Comparison of ENCODE assay signal across 2 cellular contexts in genomic region chr2:9113262-9113661, GRCh38.
TF ChIP-seq lines count a peak whose summit lies in the region.

No MANE protein-coding gene starts in this region.

TF ChIP-seq in IMR-90, 13 proteins besides CTCF, POLR2A, EP300 and RAD21:
- TF ChIP-seq FOS (IDR thresholded peaks at IDR 0.05; ENCODE audit: low read depth, low read length) (no peak), RFX5 (IDR thresholded peaks at IDR 0.05; ENCODE audit: low read depth, low read length) (no peak), MXI1 (IDR thresholded peaks at IDR 0.05; ENCODE audit: borderline replicate concordance, low read depth, low read length) (no peak), MAZ (IDR thresholded peaks at IDR 0.05; ENCODE audit: borderline replicate concordance, low read depth, low read length) (no peak), MAFK (IDR thresholded peaks at IDR 0.05; ENCODE audit: low read depth, low read length) (no peak), SMC3 (IDR thresholded peaks at IDR 0.05; ENCODE audit: low read depth, low read length) (no peak)
TF ChIP-seq in IMR-90: peak in this region for 0.

TF ChIP-seq in K562, 482 proteins besides CTCF, POLR2A, EP300 and RAD21:
- TF ChIP-seq ZNF398 (CRISPR knock-in tag; IDR thresholded peaks at IDR 0.05) (no peak), CTBP1 (IDR thresholded peaks at IDR 0.05; ENCODE audit: borderline replicate concordance) (peak; percentile 76; the same call in 1 of the 2 replicates), HNRNPLL (IDR thresholded peaks at IDR 0.05; ENCODE audit: low read depth, low read length, poor library complexity, severe bottlenecking) (no peak), ZFP1 (CRISPR knock-in tag; IDR thresholded peaks at IDR 0.05) (no peak), KDM1A (IDR thresholded peaks at IDR 0.05) (peak; percentile 67 to 72; a peak in 3 of 4 replicates)
